14 cellular contexts compared by ENCODE assay signal in genomic region chr9:109986423-109987055, GRCh38.
DNase-seq lines count a peak whose midpoint lies in the region; ATAC-seq and TF ChIP-seq lines count a peak whose summit lies in the region.
"Had no signal": no experiment of that assay in that cellular context is flagged by ENCODE, and none has a peak within 500 bp of the region (broad histone marks: within the 10 kb centered on the region; RNA-seq: fewer than 3 reads in every experiment).

No MANE protein-coding gene starts in this region.

- peak; percentile 71 for DNase-seq in ACHN
- peak; percentile 89 for DNase-seq in LHCN-M2 (ENCODE audit: low read depth)
- DNase-seq in coronary artery (ENCODE audit: low spot score) = no peak
- no peak for DNase-seq in memory B cell (ENCODE audit: low spot score in 2 of 2)
- DNase-seq in naive thymus-derived CD8-positive, alpha-beta T cell = no peak
- DNase-seq in omental fat pad (ENCODE audit: low spot score) = no peak
- DNase-seq in endodermal cell = no peak
- DNase-seq: activated CD4-positive, alpha-beta T cell treated with anti-CD3 and anti-CD28 coated beads, Interleukin-2, amount 10 ng/mL, durations not matched to agents 24 days and 14 days; activated naive CD8-positive, alpha-beta T cell treated with anti-CD3 and anti-CD28 coated beads, Interleukin-2, amount 10 ng/mL, durations not matched to agents 7 days and 5 days; NCI-H2107; stimulated activated CD4-positive, alpha-beta T cell treated with anti-CD3 and anti-CD28 coated beads, Interleukin-4, amount 100 ng/mL, for 4 hours had no signal

- 92% methylated on average over 1 of the region's 1 CpG; no CpG with 5 or more reads in 1 of the 2 experiments for WGBS in endodermal cell (ENCODE audit: insufficient coverage in 1 of 2, insufficient read length in 1 of 2), 2 experiments

- H3K4me1 ChIP-seq in endodermal cell (ENCODE audit: control insufficient read depth, insufficient read depth, low read length) = no peaks in the 10 kb centered on the region

- no peak for ATAC-seq in memory B cell (ENCODE audit: low read depth)
- no peak for ATAC-seq in GM19463 (IDR thresholded peaks at IDR 0.05; ENCODE audit: unreplicated experiment)
- ATAC-seq in naive thymus-derived CD8-positive, alpha-beta T cell = no peak
- no peak for ATAC-seq in omental fat pad (ENCODE audit: low FRiP score)

- no peak for TF ChIP-seq CTCF in coronary artery (IDR thresholded peaks at IDR 0.05)
- no peak for TF ChIP-seq CTCF in omental fat pad (IDR thresholded peaks at IDR 0.05)
- no peak for TF ChIP-seq CTCF in endodermal cell (conservative IDR thresholded peaks at IDR 0.05)

- H3K36me3 Mint-ChIP-seq in memory B cell = peaks cover 4% of the 10 kb centered on the region
- peaks cover 0 to 14% (median 0%) of the 10 kb centered on the region in 3 donors for H3K36me3 Mint-ChIP-seq in naive thymus-derived CD8-positive, alpha-beta T cell
- H3K36me3 Mint-ChIP-seq in endodermal cell (ENCODE audit: low read depth) = no peaks in the 10 kb centered on the region
- H3K36me3 Mint-ChIP-seq: activated naive CD8-positive, alpha-beta T cell treated with anti-CD3 and anti-CD28 coated beads, Interleukin-2, amount 10 ng/mL, durations not matched to agents 7 days and 5 days had no signal

- H3K4me3 ChIP-seq in coronary artery (no peak overlapping the region), endodermal cell (ENCODE audit: low read length) (no peak overlapping the region)

- POLR2A ChIA-PET in naive thymus-derived CD8-positive, alpha-beta T cell (lab: Charles Lee) = no interaction called here

- H3K36me3 ChIP-seq in endodermal cell (ENCODE audit: control insufficient read depth, insufficient read depth, low read length) = no peaks in the 10 kb centered on the region

- no peaks in the 10 kb centered on the region for H3K27me3 ChIP-seq in endodermal cell (ENCODE audit: control insufficient read depth, insufficient read depth, low read length, poor library complexity, severe bottlenecking)

- H3K27me3 Mint-ChIP-seq in memory B cell (no peaks in the 10 kb centered on the region), endodermal cell (ENCODE audit: insufficient read depth) (no peaks in the 10 kb centered on the region)
- H3K27me3 Mint-ChIP-seq in naive thymus-derived CD8-positive, alpha-beta T cell = no peaks in the 10 kb centered on the region
- H3K27me3 Mint-ChIP-seq: activated CD4-positive, alpha-beta T cell treated with anti-CD3 and anti-CD28 coated beads, Interleukin-2, amount 10 ng/mL, durations not matched to agents 24 days and 14 days; IgD-negative memory B cell had no signal

- H3K27ac Mint-ChIP-seq in memory B cell (peak overlapping the region; percentile 4), endodermal cell (no peak overlapping the region)
- no peak overlapping the region for H3K27ac Mint-ChIP-seq in naive thymus-derived CD8-positive, alpha-beta T cell
- H3K27ac Mint-ChIP-seq: activated naive CD8-positive, alpha-beta T cell treated with anti-CD3 and anti-CD28 coated beads, Interleukin-2, amount 10 ng/mL, durations not matched to agents 7 days and 5 days; IgD-negative memory B cell had no signal

- H3K4me3 Mint-ChIP-seq in memory B cell (no peak overlapping the region), endodermal cell (no peak overlapping the region)
- H3K4me3 Mint-ChIP-seq in naive thymus-derived CD8-positive, alpha-beta T cell = no peak overlapping the region
- H3K4me3 Mint-ChIP-seq: activated CD4-positive, alpha-beta T cell treated with anti-CD3 and anti-CD28 coated beads, Interleukin-2, amount 10 ng/mL, durations not matched to agents 24 days and 14 days; activated naive CD8-positive, alpha-beta T cell treated with anti-CD3 and anti-CD28 coated beads, Interleukin-2, amount 10 ng/mL, durations not matched to agents 7 days and 5 days; IgD-negative memory B cell had no signal

- peaks cover 4% of the 10 kb centered on the region for H3K9me3 Mint-ChIP-seq in memory B cell
- H3K9me3 Mint-ChIP-seq in naive thymus-derived CD8-positive, alpha-beta T cell = peaks cover 2 to 35% (median 15%) of the 10 kb centered on the region in 9 donors
- H3K9me3 Mint-ChIP-seq in endodermal cell = peaks cover 12% of the 10 kb centered on the region

- H3K4me1 Mint-ChIP-seq in memory B cell = no peaks in the 10 kb centered on the region
- no peaks in the 10 kb centered on the region for H3K4me1 Mint-ChIP-seq in naive thymus-derived CD8-positive, alpha-beta T cell
- no peaks in the 10 kb centered on the region for H3K4me1 Mint-ChIP-seq in endodermal cell
- H3K4me1 Mint-ChIP-seq: activated naive CD8-positive, alpha-beta T cell treated with anti-CD3 and anti-CD28 coated beads, Interleukin-2, amount 10 ng/mL, durations not matched to agents 7 days and 5 days had no signal

- H3K9me3 ChIP-seq in endodermal cell (ENCODE audit: control insufficient read depth, low read length) = no peaks in the 10 kb centered on the region

- peak overlapping the region; percentile 23 to 73 for H3K27ac ChIP-seq in coronary artery
- no peak overlapping the region for H3K27ac ChIP-seq in endodermal cell (ENCODE audit: low read depth, low read length)
- H3K27ac ChIP-seq: C4-2B had no signal

- H3K9ac ChIP-seq in endodermal cell (ENCODE audit: extremely low read depth, low read length, poor library complexity, severe bottlenecking) = no peak overlapping the region

- in situ Hi-C loops in ACHN (cut with HindIII; ENCODE audit: low pct_ligation_motif_present, low pct_unique_long_range_greater_than_20kb, low sequenced_read_pairs) = no loop called here

Comparison
In these comparisons a context has a peak if more than half of its experiments do, and no peak if none do; other contexts are left out.
1. DNase-seq: peak in ACHN (single experiment) and LHCN-M2 (single experiment); none in coronary artery (single experiment), memory B cell (0 of 2), naive thymus-derived CD8-positive, alpha-beta T cell (0 of 10), omental fat pad (single experiment) and endodermal cell (single experiment).